ENCODE assay signal across 1 cellular context in the genomic region with DNA sequence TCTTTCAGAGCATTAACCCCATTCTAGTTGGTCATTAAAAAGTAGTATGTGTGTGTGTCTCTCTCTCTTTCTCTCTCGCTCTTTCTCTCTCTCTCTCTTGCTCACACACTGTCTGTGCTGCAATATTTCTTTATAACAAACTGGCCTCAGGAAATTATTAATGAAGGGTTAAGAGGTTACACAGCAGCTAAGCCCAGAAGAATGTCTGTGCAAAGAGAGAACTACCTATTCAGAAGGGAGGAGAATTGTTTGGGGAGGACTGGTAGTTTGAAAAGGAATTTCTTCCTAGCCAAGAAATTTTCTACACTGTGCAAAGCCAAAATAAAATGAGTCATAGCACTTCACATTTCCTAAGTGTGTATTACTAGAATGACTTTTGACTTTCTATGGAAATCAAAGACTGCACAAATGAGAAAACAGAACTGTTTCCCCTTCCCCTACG.
TF ChIP-seq lines count a peak whose summit lies in the region.

No MANE protein-coding gene starts in this region.

TF ChIP-seq in HEK293, 187 proteins besides CTCF, POLR2A, EP300 and RAD21 (continued from another document):
- TF ChIP-seq, protein P1, sequence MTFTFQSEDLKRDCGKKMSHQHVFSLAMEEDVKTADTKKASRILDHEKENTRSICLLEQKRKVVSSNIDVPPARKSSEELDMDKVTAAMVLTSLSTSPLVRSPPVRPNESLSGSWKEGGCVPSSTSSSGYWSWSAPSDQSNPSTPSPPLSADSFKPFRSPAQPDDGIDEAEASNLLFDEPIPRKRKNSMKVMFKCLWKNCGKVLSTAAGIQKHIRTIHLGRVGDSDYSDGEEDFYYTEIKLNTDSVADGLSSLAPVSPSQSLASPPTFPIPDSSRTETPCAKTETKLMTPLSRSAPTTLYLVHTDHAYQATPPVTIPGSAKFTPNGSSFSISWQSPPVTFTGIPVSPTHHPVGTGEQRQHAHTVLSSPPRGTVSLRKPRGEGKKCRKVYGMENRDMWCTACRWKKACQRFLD (tag by site-specific recombination; IDR thresholded peaks at IDR 0.05), result no peak
